In the genomic region with DNA sequence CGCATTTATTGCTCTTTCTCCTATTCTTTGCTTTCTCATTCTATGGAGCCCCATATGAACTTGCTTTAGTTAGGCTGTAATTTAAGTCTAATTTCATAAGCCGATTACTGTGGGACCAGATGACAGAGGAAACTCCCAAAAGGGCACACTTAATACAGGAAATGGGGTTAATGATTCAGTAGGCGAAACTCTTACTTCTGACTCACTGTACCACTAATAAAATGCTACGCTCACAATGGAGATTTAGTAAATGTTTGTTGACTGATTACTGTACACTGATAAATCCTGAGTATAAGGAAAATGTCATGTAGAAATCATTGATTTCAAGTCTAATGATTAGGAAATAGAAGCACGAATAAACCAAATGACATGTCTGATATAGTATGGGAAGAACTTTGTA, we compare ENCODE assay signal across 9 cellular contexts.
A peak's percentile ranks its signal among the peaks of the same experiment; 100 is the strongest.
DNase-seq lines count a peak whose midpoint lies in the region; ATAC-seq and TF ChIP-seq lines count a peak whose summit lies in the region.
"Had no signal": no experiment of that assay in that cellular context is flagged by ENCODE, and none has a peak within 500 bp of the region (broad histone marks: within the 10 kb centered on the region; RNA-seq: fewer than 3 reads in every experiment).

No MANE protein-coding gene starts in this region.

- H3K4me1 ChIP-seq in psoas muscle: no peaks in the 10 kb centered on the region

- no peak overlapping the region for H3K4me3 ChIP-seq in psoas muscle

- TF ChIP-seq CTCF in psoas muscle (IDR thresholded peaks at IDR 0.05): no peak

- peak; percentile 99 for ATAC-seq in GM18909 (IDR thresholded peaks at IDR 0.05; ENCODE audit: poor library complexity, unreplicated experiment)
- peak; percentile 95 for ATAC-seq in HG02798 (IDR thresholded peaks at IDR 0.05; ENCODE audit: poor library complexity, unreplicated experiment)
- no peak for ATAC-seq in GM19328 (IDR thresholded peaks at IDR 0.05; ENCODE audit: unreplicated experiment)
- no peak for ATAC-seq in psoas muscle
- ATAC-seq: HepG2 had no signal

- H3K36me3 ChIP-seq in psoas muscle (ENCODE audit: insufficient read depth in 1 of 2, low read depth in 1 of 2): no peaks in the 10 kb centered on the region

- H3K9me3 ChIP-seq in psoas muscle: no peaks in the 10 kb centered on the region

- WGBS in psoas muscle, 3 donors: 74 to 80% (median 74%) methylated on average over 5 of the region's 5 CpGs

- DNase-seq in RPMI7951 (ENCODE audit: low read depth): peak; percentile 71
- DNase-seq in renal cortical epithelial cell (ENCODE audit: low read depth): peak; percentile 98
- no peak for DNase-seq in psoas muscle
- DNase-seq in effector CD4-positive, alpha-beta T cell: no peak
- no peak for DNase-seq in NCI-H2081 (lab: John Stamatoyannopoulos, UW)

- intact Hi-C loops in psoas muscle (cut with DNase I): no loop called here

- no peak overlapping the region for H3K27ac ChIP-seq in psoas muscle

- H3K27me3 ChIP-seq in psoas muscle (ENCODE audit: insufficient read depth in 3 of 3, low read length in 2 of 3): no peaks in the 10 kb centered on the region

Comparison
In these comparisons a context has a peak if more than half of its experiments do, and no peak if none do; other contexts are left out.
1. ATAC-seq: peak in GM18909 (single experiment) and HG02798 (single experiment); none in GM19328 (single experiment) and psoas muscle (0 of 4).
2. DNase-seq: peak in RPMI7951 (single experiment) and renal cortical epithelial cell (single experiment); none in psoas muscle (0 of 2), effector CD4-positive, alpha-beta T cell (single experiment) and NCI-H2081 (0 of 2).